8 cellular contexts compared by ENCODE assay signal in the genomic region with DNA sequence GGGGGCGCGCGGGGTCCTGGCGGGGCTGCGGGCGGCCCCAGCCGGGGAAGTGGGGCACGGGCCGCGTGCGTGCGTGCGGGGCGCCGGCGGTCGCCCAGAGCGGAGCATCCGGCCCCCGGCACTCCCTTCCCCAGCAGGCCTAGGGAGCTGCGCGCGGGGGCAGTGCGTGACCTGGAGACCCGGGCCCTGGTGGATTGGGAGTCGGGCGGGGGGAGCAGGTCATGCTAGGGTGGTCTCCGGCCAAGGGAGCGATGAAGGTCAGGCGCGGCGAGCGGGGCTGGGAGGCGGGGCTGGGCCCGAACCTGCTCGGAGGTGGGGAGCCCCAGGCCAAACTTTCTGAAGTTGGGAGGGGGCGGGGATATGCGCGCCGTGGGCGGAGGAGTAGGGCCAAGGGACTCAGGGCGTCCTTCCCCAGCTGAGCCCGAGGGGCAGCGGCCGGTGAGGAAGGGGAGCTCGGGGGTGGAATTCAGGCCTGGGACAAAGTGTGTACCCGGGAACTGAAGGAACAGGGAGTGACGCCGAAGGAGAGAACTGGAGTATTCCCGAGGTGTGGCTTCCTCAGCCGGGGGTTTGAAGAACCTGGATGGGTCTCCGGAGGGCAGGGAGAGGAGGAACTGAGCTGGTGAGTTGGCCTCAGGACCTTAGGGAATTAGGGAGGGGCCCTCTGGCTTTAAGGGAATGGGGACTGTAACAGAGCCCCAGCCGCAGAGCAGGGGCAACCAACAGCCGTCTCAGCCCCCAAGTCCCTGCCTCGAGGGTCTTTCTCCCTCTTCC. TPM values are rescaled to one million over a fixed set of nuclear protein-coding genes. Genes with fewer than 3 reads are reported as not detected.
A peak's percentile ranks its signal among the peaks of the same experiment; 100 is the strongest.
DNase-seq lines count a peak whose midpoint lies in the region; ATAC-seq and TF ChIP-seq lines count a peak whose summit lies in the region.

No MANE protein-coding gene starts in this region.

- H3K27ac Mint-ChIP-seq in T-helper 2 cell treated with Interferon-gamma antibody and Interleukin-4, amounts not matched to agents 5 μg/mL and 100 μg/mL, for 36 hours: peak overlapping the region; percentile 88

- H3K27me3 ChIP-seq in lower lobe of right lung (ENCODE audit: low read depth): no peaks in the 10 kb centered on the region

- no peak for TF ChIP-seq CTCF in lower lobe of right lung (IDR thresholded peaks at IDR 0.05)

- H3K9me3 Mint-ChIP-seq in T-helper 2 cell treated with Interferon-gamma antibody and Interleukin-4, amounts not matched to agents 5 μg/mL and 100 μg/mL, for 36 hours: no peaks in the 10 kb centered on the region

- H3K36me3 Mint-ChIP-seq in T-helper 2 cell treated with Interferon-gamma antibody and Interleukin-4, amounts not matched to agents 5 μg/mL and 100 μg/mL, for 36 hours (ENCODE audit: low read depth): peaks cover 2% of the 10 kb centered on the region

- no peaks in the 10 kb centered on the region for H3K9me3 ChIP-seq in lower lobe of right lung

- DNase-seq in AG20443 (ENCODE audit: low spot score) (peak; percentile 54), cerebellar cortex (ENCODE audit: low spot score) (peak; percentile 21), lower lobe of right lung (peak; percentile 73), superior temporal gyrus (ENCODE audit: extremely low spot score) (no peak)
- DNase-seq in T-helper 2 cell treated with Interferon-gamma antibody and Interleukin-4, amounts not matched to agents 5 μg/mL and 100 μg/mL, for 36 hours (ENCODE audit: low spot score): peak; percentile 60
- peak; percentile 7 for DNase-seq in stimulated activated CD8-positive, alpha-beta memory T cell treated with anti-CD3 and anti-CD28 coated beads, Interleukin-12 subunit alpha, Interleukin-12 subunit beta, amount 100 ng/mL, for 24 hours (ENCODE audit: extremely low read depth)

- intact Hi-C loops in lower lobe of right lung (cut with DNase I): no loop called here

- ATAC-seq in GM18909 (IDR thresholded peaks at IDR 0.05; ENCODE audit: poor library complexity, unreplicated experiment): peak; percentile 63
- peak; percentile 36 for ATAC-seq in HG03108 (IDR thresholded peaks at IDR 0.05; ENCODE audit: unreplicated experiment)
- ATAC-seq in lower lobe of right lung: peak; percentile 57 to 60

- H3K27ac ChIP-seq in lower lobe of right lung: peak overlapping the region; percentile 68

- H3K4me1 ChIP-seq in lower lobe of right lung: peaks cover 21% of the 10 kb centered on the region

- peak overlapping the region; percentile 91 for H3K4me3 Mint-ChIP-seq in T-helper 2 cell treated with Interferon-gamma antibody and Interleukin-4, amounts not matched to agents 5 μg/mL and 100 μg/mL, for 36 hours

- H3K36me3 ChIP-seq in lower lobe of right lung: no peaks in the 10 kb centered on the region

- H3K4me3 ChIP-seq in lower lobe of right lung: peak overlapping the region; percentile 92

- H3K27me3 Mint-ChIP-seq in T-helper 2 cell treated with Interferon-gamma antibody and Interleukin-4, amounts not matched to agents 5 μg/mL and 100 μg/mL, for 36 hours (ENCODE audit: low read depth): no peaks in the 10 kb centered on the region

- H3K4me1 Mint-ChIP-seq in T-helper 2 cell treated with Interferon-gamma antibody and Interleukin-4, amounts not matched to agents 5 μg/mL and 100 μg/mL, for 36 hours (ENCODE audit: low read depth): peaks cover 28% of the 10 kb centered on the region

RNA-seq across cellular contexts. Expression of gene XYLT2, which starts 0.6 kb away (rescaled TPM):
- total RNA-seq in lower lobe of right lung: 19.3 TPM

RNA-seq across cellular contexts. Expression of gene MRPL27, which starts 26.5 kb away (rescaled TPM):
- 43.9 TPM for total RNA-seq in lower lobe of right lung

RNA-seq across cellular contexts. Expression of gene EME1, which starts 26.5 kb away (rescaled TPM):
- total RNA-seq in lower lobe of right lung: 1.8 TPM

RNA-seq across cellular contexts. Expression of gene LRRC59, which starts 50.8 kb away (rescaled TPM):
- 55.5 TPM for total RNA-seq in lower lobe of right lung
